In genomic region chr7:99221866-99222265, GRCh38 we compare ENCODE assay signal across 1 cellular context.
TF ChIP-seq lines count a peak whose summit lies in the region.

No MANE protein-coding gene starts in this region.

TF ChIP-seq in IMR-90, 13 proteins besides CTCF, POLR2A, EP300 and RAD21:
- TF ChIP-seq MXI1 (IDR thresholded peaks at IDR 0.05; ENCODE audit: borderline replicate concordance, low read depth, low read length), result no peak
